In the genomic region with DNA sequence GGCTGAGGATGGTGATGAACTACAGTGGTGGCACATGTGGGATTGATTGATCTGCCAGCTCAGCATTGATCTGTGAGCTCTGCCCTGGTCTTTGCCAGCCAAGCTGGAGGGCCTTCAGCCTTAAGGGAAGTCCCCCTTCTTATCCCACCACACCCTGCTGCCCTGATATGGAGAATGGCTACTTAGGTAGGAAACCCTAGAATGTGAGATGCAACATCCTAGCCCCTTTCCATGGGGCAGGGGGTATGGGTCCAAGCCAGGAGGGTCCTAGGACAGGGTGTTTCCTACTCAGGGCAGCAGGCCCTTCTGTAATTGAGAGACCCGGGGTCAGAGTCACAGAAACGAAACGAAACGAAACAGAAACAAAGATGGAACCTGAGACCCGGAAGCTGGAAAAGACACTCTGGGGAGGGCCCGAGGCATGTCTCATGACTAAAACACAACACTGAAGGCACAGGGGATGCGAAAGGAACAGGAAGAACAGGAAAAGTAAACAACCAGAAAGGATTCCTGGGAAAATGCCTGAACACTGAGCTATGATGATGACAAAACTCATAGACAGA, we compare ENCODE assay signal across 13 cellular contexts. TPM values are rescaled to one million over a fixed set of nuclear protein-coding genes. Genes with fewer than 3 reads are reported as not detected.
DNase-seq lines count a peak whose midpoint lies in the region; ATAC-seq, FAIRE-seq and TF ChIP-seq lines count a peak whose summit lies in the region.
"Had no signal": no experiment of that assay in that cellular context is flagged by ENCODE, and none has a peak within 500 bp of the region (broad histone marks: within the 10 kb centered on the region; RNA-seq: fewer than 3 reads in every experiment).

No MANE protein-coding gene starts in this region.

- intact Hi-C loops in left ventricle myocardium superior (cut with micrococcal nuclease) (no loop called here), Right ventricle myocardium inferior (cut with DNase I) (no loop called here), HepG2 (cut with micrococcal nuclease; ENCODE audit: unreplicated experiment) (no loop called here), aorta (cut with DNase I) (no loop called here)

- H3K4me1 ChIP-seq in HepG2 (ENCODE audit: insufficient read depth, low read length) (peaks cover 58% of the 10 kb centered on the region), aorta (ENCODE audit: control insufficient read depth in 1 of 2, insufficient read depth in 2 of 2, low read length in 2 of 2) (no peaks in the 10 kb centered on the region)
- H3K4me1 ChIP-seq: BE2C had no signal

- peak overlapping the region; percentile 88 for H3K4me2 ChIP-seq in HepG2 (ENCODE audit: low read depth, low read length)

- no peaks in the 10 kb centered on the region for H3K79me2 ChIP-seq in HepG2 (ENCODE audit: insufficient read depth, low read length)

- CTCF ChIA-PET in HepG2 (lab: Yijun Ruan, JAX; ENCODE audit: low intra/inter-chr PET ratio, low total read pairs): interaction anchor here (0.6 kb wide), 1 partner anchor 821 kb away, joined by 3 read pairs; no protein-coding TSS in a partner anchor

- 24% methylated on average over 7 of the region's 7 CpGs for WGBS in HepG2 (ENCODE audit: low lambda C conversion rate)
- WGBS in aorta, 2 donors: 21 to 26% methylated on average over 7 of the region's 7 CpGs

- peak overlapping the region; percentile 39 for H3K9ac ChIP-seq in HepG2 (ENCODE audit: insufficient read depth, low read depth, low read length)

- FAIRE-seq in HepG2 (lab: Jason Lieb, UNC): peak; percentile 30

- H3K27ac ChIP-seq in HepG2 (ENCODE audit: extremely low read length, insufficient read depth, low read length): peak overlapping the region; percentile 8
- peak overlapping the region in 1 of 2 donors; percentile 4 for H3K27ac ChIP-seq in aorta (ENCODE audit: low read depth in 1 of 2, low read length in 2 of 2)

- TF ChIP-seq RAD21 in HepG2 (CRISPR knock-in tag; IDR thresholded peaks at IDR 0.05): no peak

- TF ChIP-seq EP300 in HepG2 (IDR thresholded peaks at IDR 0.05; ENCODE audit: low read depth in 2 of 2, low read length in 2 of 2) (no peak; a peak in 1 of 4 replicates), HepG2 (CRISPR knock-in tag; IDR thresholded peaks at IDR 0.05; ENCODE audit: borderline replicate concordance) (no peak)

- no peak for TF ChIP-seq CTCF in HepG2 (CRISPR knock-in tag; IDR thresholded peaks at IDR 0.05)

- H2AFZ ChIP-seq in HepG2 (ENCODE audit: low read length): peak overlapping the region; percentile 28

- no peaks in the 10 kb centered on the region for H3K36me3 ChIP-seq in HepG2 (replicated peaks in 1 of 2; ENCODE audit: control insufficient read depth in 1 of 2, insufficient read depth in 2 of 2, low read length in 2 of 2)
- no peaks in the 10 kb centered on the region for H3K36me3 ChIP-seq in aorta (ENCODE audit: control insufficient read depth in 1 of 2, insufficient read depth in 2 of 2, low read length in 1 of 2)
- H3K36me3 ChIP-seq: BE2C had no signal

- H3K4me3 ChIP-seq in HepG2 (replicated peaks in 1 of 3; ENCODE audit: insufficient read depth in 1 of 3, low read depth in 2 of 3, low read length in 3 of 3) (peak overlapping the region; percentile 45 to 65 (median 46)), aorta (ENCODE audit: low read length in 2 of 2) (no peak overlapping the region)

- peak; percentile 18 for ATAC-seq in left ventricle myocardium superior
- ATAC-seq in Right ventricle myocardium inferior: no peak
- ATAC-seq in HepG2: peak; percentile 73
- peak; percentile 40 for ATAC-seq in aorta (ENCODE audit: low FRiP score)

- TF ChIP-seq POLR2A in HepG2 (IDR thresholded peaks at IDR 0.05; ENCODE audit: insufficient read depth in 1 of 2, low read depth in 2 of 2, low read length in 2 of 2): no peak

- DNase-seq in left ventricle myocardium superior: no peak
- no peak for DNase-seq in Right ventricle myocardium inferior (ENCODE audit: missing footprints)
- peak; percentile 53 for DNase-seq in brain pericyte (ENCODE audit: low read depth, low spot score)
- DNase-seq in HepG2 (ENCODE audit: low spot score): peak; percentile 81
- DNase-seq in aorta: no peak
- no peak for DNase-seq in NCI-H1092 treated with DMSO at 0.1 percent for 48 hours (lab: John Stamatoyannopoulos, UW)
- DNase-seq in SKM-1 (lab: John Stamatoyannopoulos, UW; ENCODE audit: unreplicated experiment): no peak
- no peak for DNase-seq in SIG-M5 (lab: John Stamatoyannopoulos, UW)
- DNase-seq: BE2C; effector memory CD4-positive, alpha-beta T cell; NCI-H2171 treated with DMSO at 0.1 percent for 48 hours; stimulated activated naive CD4-positive, alpha-beta T cell treated with Interleukin-2 at 50 U/mL for 16 hours had no signal

- no TSS peak for BruUV-seq in HepG2 (replicated peaks; lab: Mats Ljungman, UMichigan)

- H3K27me3 ChIP-seq in HepG2 (ENCODE audit: control insufficient read depth in 1 of 2, insufficient read depth in 2 of 2, low read length in 2 of 2) (no peaks in the 10 kb centered on the region; a peak in 1 of 5 replicates), aorta (ENCODE audit: control insufficient read depth in 1 of 2, insufficient read depth in 2 of 2, low read length in 1 of 2) (no peaks in the 10 kb centered on the region)
- H3K27me3 ChIP-seq: BE2C had no signal

- H4K20me1 ChIP-seq in HepG2 (ENCODE audit: insufficient read depth, low read length): no peaks in the 10 kb centered on the region

- in situ Hi-C loops in HepG2 (cut with HindIII; ENCODE audit: extremely low pct_ligation_motif_present, low pct_unique_long_range_greater_than_20kb): no loop called here

- H3K9me3 ChIP-seq in HepG2 (ENCODE audit: low read length): no peaks in the 10 kb centered on the region
- H3K9me3 ChIP-seq in aorta (ENCODE audit: control insufficient read depth, low read length): no peaks in the 10 kb centered on the region
- H3K9me3 ChIP-seq: BE2C had no signal

- POLR2A ChIA-PET in HepG2 (lab: Yijun Ruan, JAX): interaction anchor here (1.7 to 2.1 kb wide), 3 partner anchors 17 to 177 kb away, joined by 3 to 22 read pairs (median 5); a partner anchor contains a TSS

RNA-seq across cellular contexts. Expression of a gene that starts 16.9 kb away (rescaled TPM):
- total RNA-seq in left ventricle myocardium superior (0.55 TPM), Right ventricle myocardium inferior (0.87 TPM), HepG2 (2016; rRNA removed; fragmentation: Illumina TruSeq; extraction: Trizol) (6.2 and 10.1 TPM in 2 replicates), aorta (1 to 10 TPM; 1.7 to 2.8 TPM)
- 0.81 and 4.8 TPM in 2 replicates for total RNA-seq in HepG2 (2016; cell fraction: cytosol; rRNA removed; fragmentation: Illumina TruSeq; extraction: Trizol; ENCODE audit: low read depth)
- 7.5 and 9.2 TPM in 2 replicates for total RNA-seq in HepG2 (2016; cell fraction: insoluble cytoplasmic fraction; rRNA removed; fragmentation: Illumina TruSeq; extraction: Trizol)
- 2.1 and 3.2 TPM in 2 replicates for total RNA-seq in HepG2 (2016; cell fraction: membrane; rRNA removed; fragmentation: Illumina TruSeq; extraction: Trizol)
- total RNA-seq in HepG2 (2016; cell fraction: nucleus; rRNA removed; fragmentation: Illumina TruSeq; extraction: Trizol): 4.2 and 5.9 TPM in 2 replicates
- polyA plus RNA-seq in HepG2 (2011; rRNA removed) (4.0 and 5.3 TPM in 2 replicates), aorta (not detected)
- polyA plus RNA-seq in HepG2 (2011; cell fraction: cytosol; rRNA removed): 4.4 and 6.7 TPM in 2 replicates
- polyA plus RNA-seq in HepG2 (2011; cell fraction: nucleus; rRNA removed): 5.6 and 7.2 TPM in 2 replicates
- 3.1 and 14.5 TPM in 2 replicates for polyA plus RNA-seq in HepG2 (2012)
- polyA plus RNA-seq in HepG2 (2016; cell fraction: cytosol; fragmentation: Illumina TruSeq; extraction: Trizol; ENCODE audit: low read depth): 1.6 and 2.3 TPM in 2 replicates
- 12.6 and 14.3 TPM in 2 replicates for polyA plus RNA-seq in HepG2 (2016; cell fraction: insoluble cytoplasmic fraction; fragmentation: Illumina TruSeq; extraction: Trizol; ENCODE audit: low read depth)
- 2.3 and 3.3 TPM in 2 replicates for polyA plus RNA-seq in HepG2 (2016; cell fraction: membrane; fragmentation: Illumina TruSeq; extraction: Trizol; ENCODE audit: low read depth)
- 16.6 and 18.6 TPM in 2 replicates for polyA plus RNA-seq in HepG2 (2016; cell fraction: nucleus; fragmentation: Illumina TruSeq; extraction: Trizol; ENCODE audit: insufficient read depth, low read depth)
- 3.1 TPM in 1 of 2 replicates, not detected in the other for polyA minus RNA-seq in HepG2 (2011; rRNA and poly(A)+ RNA removed; ENCODE audit: low replicate concordance)
- polyA minus RNA-seq in HepG2 (2011; cell fraction: cytosol; rRNA and poly(A)+ RNA removed): 2.8 and 4.4 TPM in 2 replicates
- polyA minus RNA-seq in HepG2 (2011; cell fraction: nucleus; rRNA and poly(A)+ RNA removed): 3.9 and 7.3 TPM in 2 replicates

RNA-seq across cellular contexts. Expression of a gene that starts 32.0 kb away (rescaled TPM):
- total RNA-seq in left ventricle myocardium superior (not detected), Right ventricle myocardium inferior (not detected), HepG2 (2016; rRNA removed; fragmentation: Illumina TruSeq; extraction: Trizol) (not detected in 2 replicates), aorta (not detected)
- not detected in 2 replicates for total RNA-seq in HepG2 (2016; cell fraction: cytosol; rRNA removed; fragmentation: Illumina TruSeq; extraction: Trizol; ENCODE audit: low read depth)
- total RNA-seq in HepG2 (2016; cell fraction: insoluble cytoplasmic fraction; rRNA removed; fragmentation: Illumina TruSeq; extraction: Trizol): not detected in 2 replicates
- total RNA-seq in HepG2 (2016; cell fraction: membrane; rRNA removed; fragmentation: Illumina TruSeq; extraction: Trizol): not detected in 2 replicates
- total RNA-seq in HepG2 (2016; cell fraction: nucleus; rRNA removed; fragmentation: Illumina TruSeq; extraction: Trizol): not detected in 2 replicates
- polyA plus RNA-seq in HepG2 (2011; rRNA removed) (not detected in 2 replicates), aorta (not detected)
- polyA plus RNA-seq in HepG2 (2011; cell fraction: cytosol; rRNA removed): not detected in 2 replicates
- not detected in 2 replicates for polyA plus RNA-seq in HepG2 (2011; cell fraction: nucleus; rRNA removed)
- polyA plus RNA-seq in HepG2 (2012): not detected in 2 replicates
- not detected in 2 replicates for polyA plus RNA-seq in HepG2 (2016; cell fraction: cytosol; fragmentation: Illumina TruSeq; extraction: Trizol; ENCODE audit: low read depth)
- not detected in 2 replicates for polyA plus RNA-seq in HepG2 (2016; cell fraction: insoluble cytoplasmic fraction; fragmentation: Illumina TruSeq; extraction: Trizol; ENCODE audit: low read depth)
- not detected in 2 replicates for polyA plus RNA-seq in HepG2 (2016; cell fraction: membrane; fragmentation: Illumina TruSeq; extraction: Trizol; ENCODE audit: low read depth)
- not detected in 2 replicates for polyA plus RNA-seq in HepG2 (2016; cell fraction: nucleus; fragmentation: Illumina TruSeq; extraction: Trizol; ENCODE audit: insufficient read depth, low read depth)
- not detected in 2 replicates for polyA minus RNA-seq in HepG2 (2011; rRNA and poly(A)+ RNA removed; ENCODE audit: low replicate concordance)
- polyA minus RNA-seq in HepG2 (2011; cell fraction: cytosol; rRNA and poly(A)+ RNA removed): not detected in 2 replicates
- polyA minus RNA-seq in HepG2 (2011; cell fraction: nucleus; rRNA and poly(A)+ RNA removed): not detected in 2 replicates
- total RNA-seq: posterior vena cava had no signal

Comparison
In these comparisons a context has a peak if more than half of its experiments do, and no peak if none do; other contexts are left out.
1. DNase-seq: peak in brain pericyte (single experiment) and HepG2 (single experiment); none in left ventricle myocardium superior (single experiment), Right ventricle myocardium inferior (single experiment), aorta (0 of 2), NCI-H1092 treated with DMSO at 0.1 percent for 48 hours (single experiment), SKM-1 (single experiment) and SIG-M5 (single experiment).
2. H3K4me3 ChIP-seq: peak in HepG2 (3 of 3); none in aorta (0 of 2).